Comparison of ENCODE assay signal across 8 cellular contexts in genomic region chr2:173264603-173265366, GRCh38.
A peak's percentile ranks its signal among the peaks of the same experiment; 100 is the strongest.
DNase-seq lines count a peak whose midpoint lies in the region; ATAC-seq, FAIRE-seq and TF ChIP-seq lines count a peak whose summit lies in the region.

No MANE protein-coding gene starts in this region.

- peak in 2 of 4 experiments; percentile 21 to 33 for DNase-seq in K562 (ENCODE audit: extremely low read depth in 1 of 4, low spot score in 3 of 4)
- peak; percentile 54 for DNase-seq in stimulated activated naive B cell treated with anti-CD40 and anti-IgM and Interleukin-4, amounts not matched to agents 10 μg/mL and 1 μg/mL and 100 μg/mL, for 72 hours
- no peak for DNase-seq in NCI-H748 (lab: John Stamatoyannopoulos, UW; ENCODE audit: unreplicated experiment)
- DNase-seq in glomerular visceral epithelial cell (ENCODE audit: extremely low spot score), result no peak

- no peak for TF ChIP-seq CTCF in K562 (IDR thresholded peaks at IDR 0.05 in 2 of 3, conservative IDR thresholded peaks at IDR 0.05 in 1 of 3; ENCODE audit: insufficient read depth in 2 of 3, low read depth in 1 of 3, low read length in 3 of 3)

- peak overlapping the region; percentile 37; the same call in 1 of the 2 replicates for H2AFZ ChIP-seq in K562 (ENCODE audit: low read depth, low read length)

- H3K36me3 ChIP-seq in HUES64 (ENCODE audit: insufficient read depth, low read length), result no peaks in the 10 kb centered on the region
- peaks cover 43% of the 10 kb centered on the region for H3K36me3 ChIP-seq in K562 (ENCODE audit: control insufficient read depth, insufficient read depth, low read length)

- H4K20me1 ChIP-seq in K562 (replicated peaks; ENCODE audit: control insufficient read depth, insufficient read depth, low read length), result no peaks in the 10 kb centered on the region

- no peaks in the 10 kb centered on the region for H3K27me3 Mint-ChIP-seq in stimulated activated naive B cell treated with anti-CD40 and anti-IgM and Interleukin-4, amounts not matched to agents 10 μg/mL and 1 μg/mL and 100 μg/mL, for 72 hours

- CTCF ChIA-PET in K562 (lab: Yijun Ruan, JAX; ENCODE audit: low intra/inter-chr PET ratio), result no interaction called here

- H3K36me3 Mint-ChIP-seq in stimulated activated naive B cell treated with anti-CD40 and anti-IgM and Interleukin-4, amounts not matched to agents 10 μg/mL and 1 μg/mL and 100 μg/mL, for 72 hours, result peaks cover 19 to 41% of the 10 kb centered on the region in 2 donors

- no peaks in the 10 kb centered on the region for H3K9me1 ChIP-seq in K562 (ENCODE audit: control insufficient read depth, insufficient read depth, low read length)

- no peak for TF ChIP-seq RAD21 in K562 (CRISPR knock-in tag; conservative IDR thresholded peaks at IDR 0.05 in 1 of 2, IDR thresholded peaks at IDR 0.05 in 1 of 2)

- 71% methylated on average over 12 of the region's 14 CpGs for WGBS in HUES64
- 71% methylated on average over 14 of the region's 14 CpGs for WGBS in K562 (ENCODE audit: insufficient coverage, low coverage, missing lambda C conversion rate)

- no peak for TF ChIP-seq POLR2A in K562 (conservative IDR thresholded peaks at IDR 0.05)

- peak; percentile 18; the same call in 1 of the 2 replicates for TF ChIP-seq EP300 in K562 (IDR thresholded peaks at IDR 0.05; ENCODE audit: low read length)

- peak overlapping the region; percentile 38; the same call in 1 of the 2 replicates for H3K27ac ChIP-seq in HUES64 (ENCODE audit: low read depth, low read length)
- H3K27ac ChIP-seq in K562 (ENCODE audit: extremely low read depth, low read depth, low read length), result peak overlapping the region; percentile 29; the same call in 1 of the 3 replicates

- no peaks in the 10 kb centered on the region for H3K9me3 ChIP-seq in HUES64 (ENCODE audit: insufficient read depth, low read depth, low read length)
- H3K9me3 ChIP-seq in K562 (replicated peaks; ENCODE audit: control insufficient read depth, insufficient read depth, low read depth, low read length), result no peaks in the 10 kb centered on the region

- H3K4me1 ChIP-seq in HUES64 (ENCODE audit: insufficient read depth, low read length), result peaks cover 22% of the 10 kb centered on the region
- peaks cover 0 to 6% of the 10 kb centered on the region in 2 experiments; a peak in 3 of 5 replicates for H3K4me1 ChIP-seq in K562 (replicated peaks in 1 of 2; ENCODE audit: control insufficient read depth in 2 of 2, insufficient read depth in 2 of 2, low read length in 2 of 2)

- H3K79me2 ChIP-seq in K562 (ENCODE audit: control insufficient read depth, insufficient read depth, low read length), result no peaks in the 10 kb centered on the region

- peaks cover 12 to 15% of the 10 kb centered on the region in 2 donors for H3K4me1 Mint-ChIP-seq in stimulated activated naive B cell treated with anti-CD40 and anti-IgM and Interleukin-4, amounts not matched to agents 10 μg/mL and 1 μg/mL and 100 μg/mL, for 72 hours

- peak; percentile 100 for ATAC-seq in GM18511 (IDR thresholded peaks at IDR 0.05; ENCODE audit: unreplicated experiment)
- peak; percentile 96 for ATAC-seq in GM21576 (IDR thresholded peaks at IDR 0.05; ENCODE audit: unreplicated experiment)
- peak; percentile 86 for ATAC-seq in K562
- peak; percentile 100 for ATAC-seq in stimulated activated naive B cell treated with anti-CD40 and anti-IgM and Interleukin-4, amounts not matched to agents 10 μg/mL and 1 μg/mL and 100 μg/mL, for 72 hours (replicated peaks)
- no peak for ATAC-seq in SK-N-SH treated with all-trans-retinoic acid at 6 μM for 48 hours

- no TSS peak for BruUV-seq in K562 (replicated peaks; lab: Mats Ljungman, UMichigan)

- peak overlapping the region; percentile 79 for H3K27ac Mint-ChIP-seq in stimulated activated naive B cell treated with anti-CD40 and anti-IgM and Interleukin-4, amounts not matched to agents 10 μg/mL and 1 μg/mL and 100 μg/mL, for 72 hours

- no peak for FAIRE-seq in K562 (lab: Jason Lieb, UNC)

- intact Hi-C loops in K562 (cut with micrococcal nuclease), result no loop called here

- H3K9ac ChIP-seq in HUES64 (ENCODE audit: low read depth, low read length), result no peak overlapping the region
- no peak overlapping the region for H3K9ac ChIP-seq in K562 (ENCODE audit: insufficient read depth in 1 of 2, low read depth in 2 of 2, low read length in 2 of 2)

- in situ Hi-C loops in K562 (cut with MboI), result no loop called here

- no peaks in the 10 kb centered on the region for H3K9me3 Mint-ChIP-seq in stimulated activated naive B cell treated with anti-CD40 and anti-IgM and Interleukin-4, amounts not matched to agents 10 μg/mL and 1 μg/mL and 100 μg/mL, for 72 hours

- POLR2A ChIA-PET in K562 (lab: Yijun Ruan, JAX), result interaction anchor here (0.6 to 1.2 kb wide), 4 partner anchors 12 to 733 kb away, joined by 3 read pairs; no protein-coding TSS in a partner anchor

- no peak overlapping the region; the same call in 1 of the 2 replicates for H3K4me2 ChIP-seq in K562 (ENCODE audit: insufficient read depth, low read length)

- peak overlapping the region; percentile 61 to 75 for H3K4me3 Mint-ChIP-seq in stimulated activated naive B cell treated with anti-CD40 and anti-IgM and Interleukin-4, amounts not matched to agents 10 μg/mL and 1 μg/mL and 100 μg/mL, for 72 hours

- H3K4me3 ChIP-seq in HUES64 (ENCODE audit: low read length), result no peak overlapping the region
- H3K4me3 ChIP-seq in K562, result no peak overlapping the region

- H3K27me3 ChIP-seq in HUES64 (ENCODE audit: insufficient read depth, low read length) (no peaks in the 10 kb centered on the region), K562 (ENCODE audit: control insufficient read depth in 2 of 2, insufficient read depth in 2 of 2, low read length in 2 of 2) (no peaks in the 10 kb centered on the region)

TF ChIP-seq in K562, 482 proteins besides CTCF, POLR2A, EP300 and RAD21 (continues in another document):
- TF ChIP-seq CTBP1 (IDR thresholded peaks at IDR 0.05; ENCODE audit: borderline replicate concordance) (peak; percentile 50; the same call in 1 of the 2 replicates), GTF2E2 (tag; IDR thresholded peaks at IDR 0.05) (no peak), ARID1B (IDR thresholded peaks at IDR 0.05) (peak; percentile 42; the same call in 1 of the 2 replicates), CEBPG (CRISPR knock-in tag; IDR thresholded peaks at IDR 0.05) (peak; percentile 56; the same call in 1 of the 2 replicates), CEBPG (tag; conservative IDR thresholded peaks at IDR 0.05 in 1 of 2, IDR thresholded peaks at IDR 0.05 in 1 of 2) (no peak), CAMTA2 (CRISPR knock-in tag; conservative IDR thresholded peaks at IDR 0.05) (no peak), GTF2A2 (tag; IDR thresholded peaks at IDR 0.05) (no peak), VEZF1 (CRISPR knock-in tag; IDR thresholded peaks at IDR 0.05) (peak; percentile 54; the same call in 1 of the 2 replicates)
- TF ChIP-seq, protein P1, sequence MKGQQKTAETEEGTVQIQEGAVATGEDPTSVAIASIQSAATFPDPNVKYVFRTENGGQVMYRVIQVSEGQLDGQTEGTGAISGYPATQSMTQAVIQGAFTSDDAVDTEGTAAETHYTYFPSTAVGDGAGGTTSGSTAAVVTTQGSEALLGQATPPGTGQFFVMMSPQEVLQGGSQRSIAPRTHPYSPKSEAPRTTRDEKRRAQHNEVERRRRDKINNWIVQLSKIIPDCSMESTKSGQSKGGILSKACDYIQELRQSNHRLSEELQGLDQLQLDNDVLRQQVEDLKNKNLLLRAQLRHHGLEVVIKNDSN (CRISPR knock-in tag; IDR thresholded peaks at IDR 0.05), result peak; percentile 57; the same call in 1 of the 2 replicates

TF ChIP-seq in SK-N-SH treated with all-trans-retinoic acid at 6 μM for 48 hours, 23 proteins besides CTCF, POLR2A, EP300 and RAD21:
- TF ChIP-seq CSRNP3 (CRISPR knock-in tag; IDR thresholded peaks at IDR 0.05) (no peak), ZC3H10 (CRISPR knock-in tag; IDR thresholded peaks at IDR 0.05) (no peak), OSR1 (CRISPR knock-in tag; IDR thresholded peaks at IDR 0.05) (no peak), ZNF565 (CRISPR knock-in tag; conservative IDR thresholded peaks at IDR 0.05; ENCODE audit: low read depth) (no peak)
- TF ChIP-seq, protein P2, sequence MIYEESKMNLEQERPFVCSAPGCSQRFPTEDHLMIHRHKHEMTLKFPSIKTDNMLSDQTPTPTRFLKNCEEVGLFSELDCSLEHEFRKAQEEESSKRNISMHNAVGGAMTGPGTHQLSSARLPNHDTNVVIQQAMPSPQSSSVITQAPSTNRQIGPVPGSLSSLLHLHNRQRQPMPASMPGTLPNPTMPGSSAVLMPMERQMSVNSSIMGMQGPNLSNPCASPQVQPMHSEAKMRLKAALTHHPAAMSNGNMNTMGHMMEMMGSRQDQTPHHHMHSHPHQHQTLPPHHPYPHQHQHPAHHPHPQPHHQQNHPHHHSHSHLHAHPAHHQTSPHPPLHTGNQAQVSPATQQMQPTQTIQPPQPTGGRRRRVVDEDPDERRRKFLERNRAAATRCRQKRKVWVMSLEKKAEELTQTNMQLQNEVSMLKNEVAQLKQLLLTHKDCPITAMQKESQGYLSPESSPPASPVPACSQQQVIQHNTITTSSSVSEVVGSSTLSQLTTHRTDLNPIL (CRISPR knock-in tag; IDR thresholded peaks at IDR 0.05; ENCODE audit: low read depth), result no peak
TF ChIP-seq in SK-N-SH treated with all-trans-retinoic acid at 6 μM for 48 hours: peak in this region for 0.
